1 cellular context compared by ENCODE assay signal in the genomic region with DNA sequence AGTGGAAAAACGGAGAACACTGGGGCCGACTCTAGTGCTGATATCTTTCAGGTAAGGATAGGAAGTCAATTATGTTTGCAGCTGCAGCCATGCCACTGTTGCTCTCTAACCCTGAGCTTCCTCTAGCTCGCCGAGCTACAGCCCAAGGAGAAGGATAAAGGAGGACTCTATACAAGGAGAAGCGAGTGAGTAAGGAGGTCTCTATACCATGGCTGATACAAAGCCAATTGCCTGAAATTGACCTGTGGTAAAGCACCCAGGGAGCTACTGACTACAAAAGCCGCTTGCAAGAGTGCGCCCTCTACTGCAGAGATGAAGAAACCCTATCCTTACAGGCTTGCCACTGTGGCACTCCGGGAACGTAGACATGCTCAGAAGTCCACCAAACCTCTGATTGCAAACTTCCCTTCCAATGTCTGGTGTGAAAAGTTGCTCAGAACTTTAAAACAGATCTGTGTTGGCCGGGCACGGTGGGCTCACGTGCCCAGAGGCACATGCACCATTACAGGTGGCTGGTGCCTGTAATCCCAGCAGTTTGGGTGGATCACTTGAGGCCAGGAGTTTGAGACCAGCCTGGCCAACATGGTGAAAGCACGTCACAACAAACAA.
TF ChIP-seq lines count a peak whose summit lies in the region.

No MANE protein-coding gene starts in this region.

TF ChIP-seq in HepG2, 621 proteins besides CTCF, POLR2A, EP300 and RAD21 (continued from another document and continues in another):
- no peak for TF ChIP-seq KDM5A (IDR thresholded peaks at IDR 0.05; ENCODE audit: borderline replicate concordance, low read length)
- 0 out of 2 replicates have a peak, but pooled peaks have one; percentile 55 for TF ChIP-seq TP53 (CRISPR knock-in tag; conservative IDR thresholded peaks at IDR 0.05)
- 0 out of 2 replicates have a peak, but pooled peaks have one; percentile 68 for TF ChIP-seq SSRP1 (CRISPR knock-in tag; IDR thresholded peaks at IDR 0.05)
- TF ChIP-seq ZNF615 (CRISPR knock-in tag; IDR thresholded peaks at IDR 0.05; ENCODE audit: borderline replicate concordance) = no peak
- TF ChIP-seq, protein P1, sequence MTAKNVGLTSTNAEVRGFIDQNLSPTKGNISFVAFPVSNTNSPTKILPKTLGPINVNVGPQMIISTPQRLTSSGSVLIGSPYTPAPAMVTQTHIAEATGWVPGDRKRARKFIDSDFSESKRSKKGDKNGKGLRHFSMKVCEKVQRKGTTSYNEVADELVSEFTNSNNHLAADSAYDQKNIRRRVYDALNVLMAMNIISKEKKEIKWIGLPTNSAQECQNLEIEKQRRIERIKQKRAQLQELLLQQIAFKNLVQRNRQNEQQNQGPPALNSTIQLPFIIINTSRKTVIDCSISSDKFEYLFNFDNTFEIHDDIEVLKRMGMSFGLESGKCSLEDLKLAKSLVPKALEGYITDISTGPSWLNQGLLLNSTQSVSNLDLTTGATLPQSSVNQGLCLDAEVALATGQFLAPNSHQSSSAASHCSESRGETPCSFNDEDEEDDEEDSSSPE (CRISPR knock-in tag; IDR thresholded peaks at IDR 0.05) = peak; percentile 55; the same call in 1 of the 2 replicates
- TF ChIP-seq, protein P2, sequence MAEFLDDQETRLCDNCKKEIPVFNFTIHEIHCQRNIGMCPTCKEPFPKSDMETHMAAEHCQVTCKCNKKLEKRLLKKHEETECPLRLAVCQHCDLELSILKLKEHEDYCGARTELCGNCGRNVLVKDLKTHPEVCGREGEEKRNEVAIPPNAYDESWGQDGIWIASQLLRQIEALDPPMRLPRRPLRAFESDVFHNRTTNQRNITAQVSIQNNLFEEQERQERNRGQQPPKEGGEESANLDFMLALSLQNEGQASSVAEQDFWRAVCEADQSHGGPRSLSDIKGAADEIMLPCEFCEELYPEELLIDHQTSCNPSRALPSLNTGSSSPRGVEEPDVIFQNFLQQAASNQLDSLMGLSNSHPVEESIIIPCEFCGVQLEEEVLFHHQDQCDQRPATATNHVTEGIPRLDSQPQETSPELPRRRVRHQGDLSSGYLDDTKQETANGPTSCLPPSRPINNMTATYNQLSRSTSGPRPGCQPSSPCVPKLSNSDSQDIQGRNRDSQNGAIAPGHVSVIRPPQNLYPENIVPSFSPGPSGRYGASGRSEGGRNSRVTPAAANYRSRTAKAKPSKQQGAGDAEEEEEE (CRISPR knock-in tag; IDR thresholded peaks at IDR 0.05; ENCODE audit: borderline replicate concordance) = 0 out of 2 replicates have a peak, but pooled peaks have one; percentile 39
- TF ChIP-seq, protein P3, sequence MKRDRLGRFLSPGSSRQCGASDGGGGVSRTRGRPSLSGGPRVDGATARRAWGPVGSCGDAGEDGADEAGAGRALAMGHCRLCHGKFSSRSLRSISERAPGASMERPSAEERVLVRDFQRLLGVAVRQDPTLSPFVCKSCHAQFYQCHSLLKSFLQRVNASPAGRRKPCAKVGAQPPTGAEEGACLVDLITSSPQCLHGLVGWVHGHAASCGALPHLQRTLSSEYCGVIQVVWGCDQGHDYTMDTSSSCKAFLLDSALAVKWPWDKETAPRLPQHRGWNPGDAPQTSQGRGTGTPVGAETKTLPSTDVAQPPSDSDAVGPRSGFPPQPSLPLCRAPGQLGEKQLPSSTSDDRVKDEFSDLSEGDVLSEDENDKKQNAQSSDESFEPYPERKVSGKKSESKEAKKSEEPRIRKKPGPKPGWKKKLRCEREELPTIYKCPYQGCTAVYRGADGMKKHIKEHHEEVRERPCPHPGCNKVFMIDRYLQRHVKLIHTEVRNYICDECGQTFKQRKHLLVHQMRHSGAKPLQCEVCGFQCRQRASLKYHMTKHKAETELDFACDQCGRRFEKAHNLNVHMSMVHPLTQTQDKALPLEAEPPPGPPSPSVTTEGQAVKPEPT (CRISPR knock-in tag; IDR thresholded peaks at IDR 0.05; ENCODE audit: low read depth) = peak; percentile 49; the same call in 1 of the 2 replicates
- 0 out of 2 replicates have a peak, but pooled peaks have one; percentile 29 for TF ChIP-seq SOX5 (CRISPR knock-in tag; IDR thresholded peaks at IDR 0.05; ENCODE audit: borderline replicate concordance)
- 0 out of 2 replicates have a peak, but pooled peaks have one; percentile 37 for TF ChIP-seq GZF1 (CRISPR knock-in tag; IDR thresholded peaks at IDR 0.05)
- peak; percentile 42; the same call in 1 of the 2 replicates for TF ChIP-seq ERF (CRISPR knock-in tag; IDR thresholded peaks at IDR 0.05)
- peak; percentile 74 for TF ChIP-seq SALL1 (CRISPR knock-in tag; IDR thresholded peaks at IDR 0.05)
- TF ChIP-seq FOXA3 (CRISPR knock-in tag; IDR thresholded peaks at IDR 0.05) = peak; percentile 34; the same call in 1 of the 2 replicates
- 0 out of 2 replicates have a peak, but pooled peaks have one; percentile 19 for TF ChIP-seq ZNF614 (CRISPR knock-in tag; IDR thresholded peaks at IDR 0.05; ENCODE audit: borderline replicate concordance)
- TF ChIP-seq FOSL2 (CRISPR knock-in tag; IDR thresholded peaks at IDR 0.05) = 0 out of 2 replicates have a peak, but pooled peaks have one; percentile 18
- TF ChIP-seq SAP130 (CRISPR knock-in tag; IDR thresholded peaks at IDR 0.05; ENCODE audit: low read depth) = peak; percentile 66
- peak; percentile 43; the same call in 1 of the 2 replicates for TF ChIP-seq EHMT2 (IDR thresholded peaks at IDR 0.05; ENCODE audit: borderline replicate concordance, low read depth, low read length)
- peak; percentile 20; the same call in 1 of the 2 replicates for TF ChIP-seq NCOA2 (CRISPR knock-in tag; IDR thresholded peaks at IDR 0.05)
- TF ChIP-seq ZNF292 (CRISPR knock-in tag; IDR thresholded peaks at IDR 0.05; ENCODE audit: borderline replicate concordance, low read depth) = 0 out of 2 replicates have a peak, but pooled peaks have one; percentile 50
- peak; percentile 51 for TF ChIP-seq MED1 (CRISPR knock-in tag; IDR thresholded peaks at IDR 0.05)
- no peak for TF ChIP-seq SOX6 (IDR thresholded peaks at IDR 0.05)
- TF ChIP-seq SOX6 (CRISPR knock-in tag; IDR thresholded peaks at IDR 0.05) = peak; percentile 63
- TF ChIP-seq, protein P4, sequence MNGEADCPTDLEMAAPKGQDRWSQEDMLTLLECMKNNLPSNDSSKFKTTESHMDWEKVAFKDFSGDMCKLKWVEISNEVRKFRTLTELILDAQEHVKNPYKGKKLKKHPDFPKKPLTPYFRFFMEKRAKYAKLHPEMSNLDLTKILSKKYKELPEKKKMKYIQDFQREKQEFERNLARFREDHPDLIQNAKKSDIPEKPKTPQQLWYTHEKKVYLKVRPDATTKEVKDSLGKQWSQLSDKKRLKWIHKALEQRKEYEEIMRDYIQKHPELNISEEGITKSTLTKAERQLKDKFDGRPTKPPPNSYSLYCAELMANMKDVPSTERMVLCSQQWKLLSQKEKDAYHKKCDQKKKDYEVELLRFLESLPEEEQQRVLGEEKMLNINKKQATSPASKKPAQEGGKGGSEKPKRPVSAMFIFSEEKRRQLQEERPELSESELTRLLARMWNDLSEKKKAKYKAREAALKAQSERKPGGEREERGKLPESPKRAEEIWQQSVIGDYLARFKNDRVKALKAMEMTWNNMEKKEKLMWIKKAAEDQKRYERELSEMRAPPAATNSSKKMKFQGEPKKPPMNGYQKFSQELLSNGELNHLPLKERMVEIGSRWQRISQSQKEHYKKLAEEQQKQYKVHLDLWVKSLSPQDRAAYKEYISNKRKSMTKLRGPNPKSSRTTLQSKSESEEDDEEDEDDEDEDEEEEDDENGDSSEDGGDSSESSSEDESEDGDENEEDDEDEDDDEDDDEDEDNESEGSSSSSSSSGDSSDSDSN (CRISPR knock-in tag; IDR thresholded peaks at IDR 0.05) = peak; percentile 47; the same call in 1 of the 2 replicates
- TF ChIP-seq, protein P5, sequence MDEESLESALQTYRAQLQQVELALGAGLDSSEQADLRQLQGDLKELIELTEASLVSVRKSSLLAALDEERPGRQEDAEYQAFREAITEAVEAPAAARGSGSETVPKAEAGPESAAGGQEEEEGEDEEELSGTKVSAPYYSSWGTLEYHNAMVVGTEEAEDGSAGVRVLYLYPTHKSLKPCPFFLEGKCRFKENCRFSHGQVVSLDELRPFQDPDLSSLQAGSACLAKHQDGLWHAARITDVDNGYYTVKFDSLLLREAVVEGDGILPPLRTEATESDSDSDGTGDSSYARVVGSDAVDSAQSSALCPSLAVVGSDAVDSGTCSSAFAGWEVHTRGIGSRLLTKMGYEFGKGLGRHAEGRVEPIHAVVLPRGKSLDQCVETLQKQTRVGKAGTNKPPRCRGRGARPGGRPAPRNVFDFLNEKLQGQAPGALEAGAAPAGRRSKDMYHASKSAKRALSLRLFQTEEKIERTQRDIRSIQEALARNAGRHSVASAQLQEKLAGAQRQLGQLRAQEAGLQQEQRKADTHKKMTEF (CRISPR knock-in tag; IDR thresholded peaks at IDR 0.05) = 0 out of 2 replicates have a peak, but pooled peaks have one; percentile 45
- TF ChIP-seq ZNF12 (CRISPR knock-in tag; IDR thresholded peaks at IDR 0.05) = no peak
- TF ChIP-seq, protein P6, sequence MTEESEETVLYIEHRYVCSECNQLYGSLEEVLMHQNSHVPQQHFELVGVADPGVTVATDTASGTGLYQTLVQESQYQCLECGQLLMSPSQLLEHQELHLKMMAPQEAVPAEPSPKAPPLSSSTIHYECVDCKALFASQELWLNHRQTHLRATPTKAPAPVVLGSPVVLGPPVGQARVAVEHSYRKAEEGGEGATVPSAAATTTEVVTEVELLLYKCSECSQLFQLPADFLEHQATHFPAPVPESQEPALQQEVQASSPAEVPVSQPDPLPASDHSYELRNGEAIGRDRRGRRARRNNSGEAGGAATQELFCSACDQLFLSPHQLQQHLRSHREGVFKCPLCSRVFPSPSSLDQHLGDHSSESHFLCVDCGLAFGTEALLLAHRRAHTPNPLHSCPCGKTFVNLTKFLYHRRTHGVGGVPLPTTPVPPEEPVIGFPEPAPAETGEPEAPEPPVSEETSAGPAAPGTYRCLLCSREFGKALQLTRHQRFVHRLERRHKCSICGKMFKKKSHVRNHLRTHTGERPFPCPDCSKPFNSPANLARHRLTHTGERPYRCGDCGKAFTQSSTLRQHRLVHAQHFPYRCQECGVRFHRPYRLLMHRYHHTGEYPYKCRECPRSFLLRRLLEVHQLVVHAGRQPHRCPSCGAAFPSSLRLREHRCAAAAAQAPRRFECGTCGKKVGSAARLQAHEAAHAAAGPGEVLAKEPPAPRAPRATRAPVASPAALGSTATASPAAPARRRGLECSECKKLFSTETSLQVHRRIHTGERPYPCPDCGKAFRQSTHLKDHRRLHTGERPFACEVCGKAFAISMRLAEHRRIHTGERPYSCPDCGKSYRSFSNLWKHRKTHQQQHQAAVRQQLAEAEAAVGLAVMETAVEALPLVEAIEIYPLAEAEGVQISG (CRISPR knock-in tag; IDR thresholded peaks at IDR 0.05) = peak; percentile 65
- 0 out of 2 replicates have a peak, but pooled peaks have one; percentile 11 for TF ChIP-seq RARA (CRISPR knock-in tag; IDR thresholded peaks at IDR 0.05)
- TF ChIP-seq ZNF331 (CRISPR knock-in tag; IDR thresholded peaks at IDR 0.05) = peak; percentile 39; the same call in 1 of the 2 replicates
- TF ChIP-seq ZNF777 (CRISPR knock-in tag; IDR thresholded peaks at IDR 0.05) = no peak
- TF ChIP-seq, protein P7, sequence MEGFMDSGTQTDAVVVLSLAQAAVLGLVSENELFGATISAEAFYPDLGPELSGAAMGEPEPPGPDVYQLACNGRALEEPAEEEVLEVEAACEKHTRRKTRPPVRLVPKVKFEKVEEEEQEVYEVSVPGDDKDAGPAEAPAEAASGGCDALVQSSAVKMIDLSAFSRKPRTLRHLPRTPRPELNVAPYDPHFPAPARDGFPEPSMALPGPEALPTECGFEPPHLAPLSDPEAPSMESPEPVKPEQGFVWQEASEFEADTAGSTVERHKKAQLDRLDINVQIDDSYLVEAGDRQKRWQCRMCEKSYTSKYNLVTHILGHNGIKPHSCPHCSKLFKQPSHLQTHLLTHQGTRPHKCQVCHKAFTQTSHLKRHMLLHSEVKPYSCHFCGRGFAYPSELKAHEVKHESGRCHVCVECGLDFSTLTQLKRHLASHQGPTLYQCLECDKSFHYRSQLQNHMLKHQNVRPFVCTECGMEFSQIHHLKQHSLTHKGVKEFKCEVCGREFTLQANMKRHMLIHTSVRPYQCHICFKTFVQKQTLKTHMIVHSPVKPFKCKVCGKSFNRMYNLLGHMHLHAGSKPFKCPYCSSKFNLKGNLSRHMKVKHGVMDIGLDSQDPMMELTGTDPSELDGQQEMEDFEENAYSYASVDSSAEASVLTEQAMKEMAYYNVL (CRISPR knock-in tag; IDR thresholded peaks at IDR 0.05; ENCODE audit: borderline replicate concordance) = 0 out of 2 replicates have a peak, but pooled peaks have one; percentile 25
- no peak for TF ChIP-seq GABPA (IDR thresholded peaks at IDR 0.05; ENCODE audit: low read depth, low read length)
- peak; percentile 57 for TF ChIP-seq GABPA (CRISPR knock-in tag; IDR thresholded peaks at IDR 0.05; ENCODE audit: low read depth)
- TF ChIP-seq, protein P8, sequence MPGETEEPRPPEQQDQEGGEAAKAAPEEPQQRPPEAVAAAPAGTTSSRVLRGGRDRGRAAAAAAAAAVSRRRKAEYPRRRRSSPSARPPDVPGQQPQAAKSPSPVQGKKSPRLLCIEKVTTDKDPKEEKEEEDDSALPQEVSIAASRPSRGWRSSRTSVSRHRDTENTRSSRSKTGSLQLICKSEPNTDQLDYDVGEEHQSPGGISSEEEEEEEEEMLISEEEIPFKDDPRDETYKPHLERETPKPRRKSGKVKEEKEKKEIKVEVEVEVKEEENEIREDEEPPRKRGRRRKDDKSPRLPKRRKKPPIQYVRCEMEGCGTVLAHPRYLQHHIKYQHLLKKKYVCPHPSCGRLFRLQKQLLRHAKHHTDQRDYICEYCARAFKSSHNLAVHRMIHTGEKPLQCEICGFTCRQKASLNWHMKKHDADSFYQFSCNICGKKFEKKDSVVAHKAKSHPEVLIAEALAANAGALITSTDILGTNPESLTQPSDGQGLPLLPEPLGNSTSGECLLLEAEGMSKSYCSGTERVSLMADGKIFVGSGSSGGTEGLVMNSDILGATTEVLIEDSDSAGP (CRISPR knock-in tag; IDR thresholded peaks at IDR 0.05; ENCODE audit: borderline replicate concordance) = peak; percentile 55; the same call in 1 of the 2 replicates
- TF ChIP-seq, protein P9, sequence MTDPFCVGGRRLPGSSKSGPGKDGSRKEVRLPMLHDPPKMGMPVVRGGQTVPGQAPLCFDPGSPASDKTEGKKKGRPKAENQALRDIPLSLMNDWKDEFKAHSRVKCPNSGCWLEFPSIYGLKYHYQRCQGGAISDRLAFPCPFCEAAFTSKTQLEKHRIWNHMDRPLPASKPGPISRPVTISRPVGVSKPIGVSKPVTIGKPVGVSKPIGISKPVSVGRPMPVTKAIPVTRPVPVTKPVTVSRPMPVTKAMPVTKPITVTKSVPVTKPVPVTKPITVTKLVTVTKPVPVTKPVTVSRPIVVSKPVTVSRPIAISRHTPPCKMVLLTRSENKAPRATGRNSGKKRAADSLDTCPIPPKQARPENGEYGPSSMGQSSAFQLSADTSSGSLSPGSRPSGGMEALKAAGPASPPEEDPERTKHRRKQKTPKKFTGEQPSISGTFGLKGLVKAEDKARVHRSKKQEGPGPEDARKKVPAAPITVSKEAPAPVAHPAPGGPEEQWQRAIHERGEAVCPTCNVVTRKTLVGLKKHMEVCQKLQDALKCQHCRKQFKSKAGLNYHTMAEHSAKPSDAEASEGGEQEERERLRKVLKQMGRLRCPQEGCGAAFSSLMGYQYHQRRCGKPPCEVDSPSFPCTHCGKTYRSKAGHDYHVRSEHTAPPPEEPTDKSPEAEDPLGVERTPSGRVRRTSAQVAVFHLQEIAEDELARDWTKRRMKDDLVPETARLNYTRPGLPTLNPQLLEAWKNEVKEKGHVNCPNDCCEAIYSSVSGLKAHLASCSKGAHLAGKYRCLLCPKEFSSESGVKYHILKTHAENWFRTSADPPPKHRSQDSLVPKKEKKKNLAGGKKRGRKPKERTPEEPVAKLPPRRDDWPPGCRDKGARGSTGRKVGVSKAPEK (CRISPR knock-in tag; IDR thresholded peaks at IDR 0.05; ENCODE audit: borderline replicate concordance) = peak; percentile 76; the same call in 1 of the 2 replicates
- TF ChIP-seq MED13 (CRISPR knock-in tag; IDR thresholded peaks at IDR 0.05) = no peak
- TF ChIP-seq REPIN1 (CRISPR knock-in tag; IDR thresholded peaks at IDR 0.05; ENCODE audit: borderline replicate concordance, low read depth) = peak; percentile 66; the same call in 1 of the 2 replicates
- 0 out of 2 replicates have a peak, but pooled peaks have one; percentile 41 for TF ChIP-seq KAT7 (CRISPR knock-in tag; IDR thresholded peaks at IDR 0.05; ENCODE audit: borderline replicate concordance)
- no peak for TF ChIP-seq NONO (IDR thresholded peaks at IDR 0.05)
- TF ChIP-seq NONO (CRISPR knock-in tag; conservative IDR thresholded peaks at IDR 0.05) = no peak; the same call in 1 of the 2 replicates
